ENCODE assay signal across 1 cellular context in the genomic region with DNA sequence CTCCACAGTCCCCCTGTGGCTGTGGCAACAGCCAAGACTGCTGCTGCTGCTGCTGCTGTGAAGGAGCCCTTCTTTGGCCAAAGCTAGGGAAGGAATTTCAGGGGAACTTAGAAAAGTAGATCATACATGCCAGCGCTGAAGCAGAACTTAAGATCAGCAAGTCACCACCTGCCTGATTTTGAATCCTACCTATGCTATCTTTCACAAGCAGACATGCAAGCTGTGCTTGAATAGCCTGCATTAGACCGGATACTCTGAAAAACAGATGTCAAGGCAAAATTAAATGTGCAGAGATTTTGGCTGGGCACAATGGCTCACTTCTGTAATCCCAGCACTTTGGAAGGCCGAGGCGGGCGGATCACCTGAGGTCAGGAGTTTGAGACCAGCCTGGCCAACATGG.
TF ChIP-seq lines count a peak whose summit lies in the region.

No MANE protein-coding gene starts in this region.

TF ChIP-seq in WTC11, 78 proteins besides CTCF, POLR2A, EP300 and RAD21:
- TF ChIP-seq ZNF219 (CRISPR knock-in tag; IDR thresholded peaks at IDR 0.05; ENCODE audit: borderline replicate concordance) = no peak
